ENCODE assay signal across 17 cellular contexts in genomic region chr2:195408811-195409210, GRCh38.
DNase-seq lines count a peak whose midpoint lies in the region; ATAC-seq, FAIRE-seq and TF ChIP-seq lines count a peak whose summit lies in the region.
"Had no signal": no experiment of that assay in that cellular context is flagged by ENCODE, and none has a peak within 500 bp of the region (broad histone marks: within the 10 kb centered on the region; RNA-seq: fewer than 3 reads in every experiment).

No MANE protein-coding gene starts in this region.

- CTCF ChIA-PET in OCI-LY7 (lab: Charles Lee; ENCODE audit: unreplicated experiment): no interaction called here

- H3K4me3 Mint-ChIP-seq in CD4-positive, CD25-positive, alpha-beta regulatory T cell: no peak overlapping the region
- no peak overlapping the region for H3K4me3 Mint-ChIP-seq in GM23338
- H3K4me3 Mint-ChIP-seq: CD4-positive, alpha-beta T cell; H9 had no signal

- no peaks in the 10 kb centered on the region for H3K36me3 ChIP-seq in CD4-positive, CD25-positive, alpha-beta regulatory T cell (ENCODE audit: control insufficient read depth, insufficient read depth, low read length)
- H3K36me3 ChIP-seq in OCI-LY7 (ENCODE audit: insufficient read depth, low read length) (no peaks in the 10 kb centered on the region), GM23338 (ENCODE audit: insufficient read depth) (no peaks in the 10 kb centered on the region)
- H3K36me3 ChIP-seq: BE2C had no signal

- H3K9me2 ChIP-seq in OCI-LY7 (ENCODE audit: insufficient read depth, low read length): no peaks in the 10 kb centered on the region
- no peaks in the 10 kb centered on the region for H3K9me2 ChIP-seq in GM23338 (ENCODE audit: insufficient read depth)

- H3K4me2 ChIP-seq in OCI-LY7 (ENCODE audit: low read length) (no peak overlapping the region), GM23338 (no peak overlapping the region)

- no peaks in the 10 kb centered on the region for H3K27me3 Mint-ChIP-seq in CD4-positive, CD25-positive, alpha-beta regulatory T cell
- H3K27me3 Mint-ChIP-seq in GM23338 (ENCODE audit: insufficient read depth, low read depth, poor library complexity): no peaks in the 10 kb centered on the region
- H3K27me3 Mint-ChIP-seq: CD4-positive, alpha-beta T cell had no signal

- POLR2A ChIA-PET in OCI-LY7 (lab: Charles Lee): no interaction called here

- peak; percentile 66 for FAIRE-seq in GM19239 (lab: Jason Lieb, UNC)
- FAIRE-seq: H1 had no signal

- H3K4me1 ChIP-seq in CD4-positive, CD25-positive, alpha-beta regulatory T cell (ENCODE audit: control insufficient read depth, insufficient read depth, low read length, poor library complexity, severe bottlenecking): no peaks in the 10 kb centered on the region
- H3K4me1 ChIP-seq in OCI-LY7 (ENCODE audit: insufficient read depth, low read length, poor library complexity, severe bottlenecking) (peaks cover under 1% of the 10 kb centered on the region), GM23338 (ENCODE audit: insufficient read depth) (peaks cover 20% of the 10 kb centered on the region)
- H3K4me1 ChIP-seq: Caco-2 had no signal

- H3K27ac Mint-ChIP-seq in CD4-positive, CD25-positive, alpha-beta regulatory T cell: peak overlapping the region in 2 of 3 donors; percentile 31 to 67
- H3K27ac Mint-ChIP-seq in GM23338: no peak overlapping the region
- H3K27ac Mint-ChIP-seq: CD4-positive, alpha-beta T cell; H9 had no signal

- H3K27ac ChIP-seq in CD4-positive, CD25-positive, alpha-beta regulatory T cell (ENCODE audit: insufficient read depth, low read length, poor library complexity, severe bottlenecking): no peak overlapping the region
- H3K27ac ChIP-seq in OCI-LY7 (ENCODE audit: low read depth, low read length, poor library complexity, severe bottlenecking) (no peak overlapping the region), GM23338 (ENCODE audit: low read depth) (no peak overlapping the region)

- no peaks in the 10 kb centered on the region for H3K36me3 Mint-ChIP-seq in CD4-positive, CD25-positive, alpha-beta regulatory T cell
- peaks cover 2% of the 10 kb centered on the region; the same call in 1 of the 3 replicates for H3K36me3 Mint-ChIP-seq in GM23338 (ENCODE audit: low read depth)

- no peaks in the 10 kb centered on the region for H3K9me3 Mint-ChIP-seq in CD4-positive, CD25-positive, alpha-beta regulatory T cell
- no peaks in the 10 kb centered on the region for H3K9me3 Mint-ChIP-seq in GM23338
- H3K9me3 Mint-ChIP-seq: CD4-positive, alpha-beta T cell; H9 had no signal

- H3K79me2 ChIP-seq in OCI-LY7 (ENCODE audit: insufficient read depth, low read depth, low read length) (no peaks in the 10 kb centered on the region), GM23338 (replicated peaks; ENCODE audit: insufficient read depth) (no peaks in the 10 kb centered on the region)

- intact Hi-C loops in OCI-LY7 (cut with micrococcal nuclease; ENCODE audit: unreplicated experiment): no loop called here

- peak overlapping the region; percentile 59; the same call in 1 of the 2 replicates for H2AFZ ChIP-seq in OCI-LY7 (ENCODE audit: low read length)
- no peak overlapping the region for H2AFZ ChIP-seq in GM23338

- no peaks in the 10 kb centered on the region for H3K9me3 ChIP-seq in CD4-positive, CD25-positive, alpha-beta regulatory T cell (ENCODE audit: control insufficient read depth in 2 of 2, low read length in 2 of 2)
- H3K9me3 ChIP-seq in OCI-LY7 (ENCODE audit: low read length): no peaks in the 10 kb centered on the region
- H3K9me3 ChIP-seq: BE2C, Caco-2 had no signal

- no peak overlapping the region for H3K4me3 ChIP-seq in CD4-positive, CD25-positive, alpha-beta regulatory T cell (ENCODE audit: low read depth, low read length)
- H3K4me3 ChIP-seq in OCI-LY7 (ENCODE audit: low read depth, low read length, poor library complexity, severe bottlenecking): no peak overlapping the region
- no peak overlapping the region for H3K4me3 ChIP-seq in GM23338

- peaks cover 5 to 19% (median 10%) of the 10 kb centered on the region in 4 donors for H3K4me1 Mint-ChIP-seq in CD4-positive, CD25-positive, alpha-beta regulatory T cell
- H3K4me1 Mint-ChIP-seq in GM23338: peaks cover 22% of the 10 kb centered on the region

- no TSS peak for BruUV-seq in OCI-LY7 (replicated peaks; lab: Mats Ljungman, UMichigan)

- ATAC-seq in CD4-positive, CD25-positive, alpha-beta regulatory T cell (ENCODE audit: low read depth in 2 of 2): no peak
- no peak for ATAC-seq in HG03045 (IDR thresholded peaks at IDR 0.05; ENCODE audit: unreplicated experiment)
- no peak for ATAC-seq in GM23338

- DNase-seq in CD4-positive, CD25-positive, alpha-beta regulatory T cell: no peak
- DNase-seq in GM19239 (ENCODE audit: insufficient read length, low spot score) (no peak), OCI-LY7 (ENCODE audit: low spot score) (no peak), iris pigment epithelial cell (ENCODE audit: low read depth) (peak; percentile 16), GM23338 (ENCODE audit: low spot score) (no peak), NOMO-1 treated with DMSO at 0.1 percent for 48 hours (lab: John Stamatoyannopoulos, UW; ENCODE audit: unreplicated experiment) (no peak)
- DNase-seq: ACHN; BE2C; C1 segment of cervical spinal cord; Caco-2; CD4-positive, alpha-beta T cell; DMS153; DMS79; GF-D8; H9 had no signal

- H4K20me1 ChIP-seq in OCI-LY7 (ENCODE audit: insufficient read depth, low read length) (no peaks in the 10 kb centered on the region), GM23338 (replicated peaks; ENCODE audit: insufficient read depth) (no peaks in the 10 kb centered on the region)

- no peaks in the 10 kb centered on the region for H3F3A ChIP-seq in GM23338 (replicated peaks; ENCODE audit: low read depth)

- no peaks in the 10 kb centered on the region for H3K27me3 ChIP-seq in CD4-positive, CD25-positive, alpha-beta regulatory T cell (ENCODE audit: control insufficient read depth, insufficient read depth, low read length)
- H3K27me3 ChIP-seq in GM23338 (ENCODE audit: insufficient read depth): no peaks in the 10 kb centered on the region
- H3K27me3 ChIP-seq: BE2C had no signal

- no peak for TF ChIP-seq CTCF in OCI-LY7 (conservative IDR thresholded peaks at IDR 0.05; ENCODE audit: low read length)
- no peak for TF ChIP-seq CTCF in GM23338 (conservative IDR thresholded peaks at IDR 0.05; ENCODE audit: low read depth in 2 of 2)

TF ChIP-seq in GM23338, 12 proteins besides CTCF, POLR2A, EP300 and RAD21 (continues in another document):
- TF ChIP-seq JUNB (IDR thresholded peaks at IDR 0.05; ENCODE audit: unreplicated experiment): no peak
- no peak for TF ChIP-seq NANOG (IDR thresholded peaks at IDR 0.05; ENCODE audit: borderline replicate concordance)
- no peak for TF ChIP-seq ETS1 (IDR thresholded peaks at IDR 0.05)
